In genomic region chr6:139743629-139744028, GRCh38 we compare ENCODE assay signal across 1 cellular context.
TF ChIP-seq lines count a peak whose summit lies in the region.

No MANE protein-coding gene starts in this region.

TF ChIP-seq in endothelial cell of umbilical vein, 7 proteins besides CTCF, POLR2A, EP300 and RAD21 (continued from another document):
- TF ChIP-seq FOS (IDR thresholded peaks at IDR 0.05; ENCODE audit: borderline replicate concordance, insufficient read depth, low read length), result peak; percentile 88
- TF ChIP-seq JUN (IDR thresholded peaks at IDR 0.05; ENCODE audit: borderline replicate concordance, insufficient read depth, insufficient read length, low read depth), result peak; percentile 89
- TF ChIP-seq POLR2AphosphoS5 (IDR thresholded peaks at IDR 0.05; ENCODE audit: insufficient read depth, low read depth, low read length), result peak; percentile 54
- TF ChIP-seq MAX (IDR thresholded peaks at IDR 0.05; ENCODE audit: insufficient read depth, insufficient read length), result no peak
- TF ChIP-seq MYC (IDR thresholded peaks at IDR 0.05; ENCODE audit: low read depth, low read length), result no peak
